Comparison of ENCODE assay signal across 25 cellular contexts in genomic region chr10:103506061-103506460, GRCh38. TPM values are rescaled to one million over a fixed set of nuclear protein-coding genes. Genes with fewer than 3 reads are reported as not detected.
"Had no signal": no experiment of that assay in that cellular context is flagged by ENCODE, and none has a peak within 500 bp of the region (broad histone marks: within the 10 kb centered on the region; RNA-seq: fewer than 3 reads in every experiment).

No MANE protein-coding gene starts in this region.

- H3K4me3 ChIP-seq: esophagus squamous epithelium, gastroesophageal sphincter, right lobe of liver, skin epidermis, tibial artery had no signal

- H3K9me3 ChIP-seq: esophagus squamous epithelium, gastroesophageal sphincter, right lobe of liver, tibial artery had no signal

- H3K4me1 ChIP-seq: esophagus squamous epithelium, right lobe of liver, tibial artery had no signal

- H3K4me3 Mint-ChIP-seq: activated CD8-positive, alpha-beta T cell treated with anti-CD3 and anti-CD28 coated beads, Interleukin-2, amount 10 ng/mL, durations not matched to agents 7 days and 5 days; activated naive CD8-positive, alpha-beta T cell treated with anti-CD3 and anti-CD28 coated beads, Interleukin-2, amount 50 U/mL, for 24 hours; memory B cell; stimulated activated effector memory CD8-positive, alpha-beta T cell treated with anti-CD3 and anti-CD28 coated beads, Interleukin-12 subunit alpha, Interleukin-12 subunit beta, amount 100 ng/mL, for 72 hours; stimulated activated naive CD8-positive, alpha-beta T cell treated with anti-CD3 and anti-CD28 coated beads, Interleukin-15, amount 100 ng/mL, for 72 hours had no signal

- H3K27ac ChIP-seq: esophagus squamous epithelium, gastroesophageal sphincter, right lobe of liver, skin epidermis, tibial artery had no signal

- H3K27me3 ChIP-seq: right lobe of liver had no signal

- ATAC-seq: activated CD8-positive, alpha-beta T cell treated with anti-CD3 and anti-CD28 coated beads, Interleukin-2, amount 10 ng/mL, durations not matched to agents 7 days and 5 days; activated naive CD8-positive, alpha-beta T cell treated with anti-CD3 and anti-CD28 coated beads, Interleukin-2, amount 50 U/mL, for 24 hours; gastroesophageal sphincter; left cardiac atrium; right lobe of liver; stimulated activated effector memory CD8-positive, alpha-beta T cell treated with anti-CD3 and anti-CD28 coated beads, Interleukin-12 subunit alpha, Interleukin-12 subunit beta, amount 100 ng/mL, for 72 hours; stimulated activated naive CD8-positive, alpha-beta T cell treated with anti-CD3 and anti-CD28 coated beads, Interleukin-15, amount 100 ng/mL, for 72 hours had no signal

- H3K36me3 ChIP-seq: esophagus squamous epithelium, gastroesophageal sphincter, right lobe of liver, tibial artery had no signal

- H3K36me3 Mint-ChIP-seq: memory B cell had no signal

- H3K9me3 Mint-ChIP-seq: activated naive CD8-positive, alpha-beta T cell treated with anti-CD3 and anti-CD28 coated beads, Interleukin-2, amount 50 U/mL, for 24 hours; memory B cell; nephron; stimulated activated effector memory CD8-positive, alpha-beta T cell treated with anti-CD3 and anti-CD28 coated beads, Interleukin-12 subunit alpha, Interleukin-12 subunit beta, amount 100 ng/mL, for 72 hours; stimulated activated naive CD8-positive, alpha-beta T cell treated with anti-CD3 and anti-CD28 coated beads, Interleukin-15, amount 100 ng/mL, for 72 hours had no signal

- DNase-seq: activated CD4-positive, alpha-beta T cell treated with anti-CD3 and anti-CD28 coated beads for 1 hour; activated CD4-positive, alpha-beta T cell treated with anti-CD3 and anti-CD28 coated beads, Interleukin-2, amount 50 U/mL, for 1 hour; activated CD8-positive, alpha-beta T cell treated with anti-CD3 and anti-CD28 coated beads, Interleukin-2, amount 10 ng/mL, durations not matched to agents 7 days and 5 days; activated gamma-delta T cell; activated naive CD4-positive, alpha-beta T cell treated with anti-CD3 and anti-CD28 coated beads, Interleukin-2, amount 50 U/mL, for 16 hours; activated naive CD8-positive, alpha-beta T cell treated with anti-CD3 and anti-CD28 coated beads, Interleukin-2, amount 50 U/mL, for 24 hours; esophagus squamous epithelium; hypothalamus; left cardiac atrium; right lobe of liver; stimulated activated CD4-positive, alpha-beta T cell treated with anti-CD3 and anti-CD28 coated beads, Interleukin-2, amount 100 ng/mL, for 24 hours; stimulated activated naive CD8-positive, alpha-beta T cell treated with anti-CD3 and anti-CD28 coated beads, Interleukin-15, amount 100 ng/mL, for 72 hours; T-helper 1 cell; T-helper 9 cell; tibial artery had no signal

- H3K27ac Mint-ChIP-seq: activated CD8-positive, alpha-beta T cell treated with anti-CD3 and anti-CD28 coated beads, Interleukin-2, amount 10 ng/mL, durations not matched to agents 7 days and 5 days; activated naive CD8-positive, alpha-beta T cell treated with anti-CD3 and anti-CD28 coated beads, Interleukin-2, amount 50 U/mL, for 24 hours; memory B cell; nephron; stimulated activated effector memory CD8-positive, alpha-beta T cell treated with anti-CD3 and anti-CD28 coated beads, Interleukin-12 subunit alpha, Interleukin-12 subunit beta, amount 100 ng/mL, for 72 hours; stimulated activated naive CD8-positive, alpha-beta T cell treated with anti-CD3 and anti-CD28 coated beads, Interleukin-15, amount 100 ng/mL, for 72 hours had no signal

RNA-seq across cellular contexts. Expression of gene CALHM3, which starts 27.0 kb away (rescaled TPM):
- total RNA-seq: cardiac septum, dermis microvascular lymphatic vessel endothelial cell, esophagus squamous epithelium, gastroesophageal sphincter, left cardiac atrium, lower leg skin, mononuclear cell, myocyte, right lobe of liver had no signal

RNA-seq across cellular contexts. Expression of gene CALHM1, which starts 47.4 kb away (rescaled TPM):
- total RNA-seq: cardiac septum, dermis microvascular lymphatic vessel endothelial cell, esophagus squamous epithelium, gastroesophageal sphincter, left cardiac atrium, lower leg skin, mononuclear cell, myocyte, right lobe of liver had no signal
